ENCODE assay signal across 12 cellular contexts in the genomic region with DNA sequence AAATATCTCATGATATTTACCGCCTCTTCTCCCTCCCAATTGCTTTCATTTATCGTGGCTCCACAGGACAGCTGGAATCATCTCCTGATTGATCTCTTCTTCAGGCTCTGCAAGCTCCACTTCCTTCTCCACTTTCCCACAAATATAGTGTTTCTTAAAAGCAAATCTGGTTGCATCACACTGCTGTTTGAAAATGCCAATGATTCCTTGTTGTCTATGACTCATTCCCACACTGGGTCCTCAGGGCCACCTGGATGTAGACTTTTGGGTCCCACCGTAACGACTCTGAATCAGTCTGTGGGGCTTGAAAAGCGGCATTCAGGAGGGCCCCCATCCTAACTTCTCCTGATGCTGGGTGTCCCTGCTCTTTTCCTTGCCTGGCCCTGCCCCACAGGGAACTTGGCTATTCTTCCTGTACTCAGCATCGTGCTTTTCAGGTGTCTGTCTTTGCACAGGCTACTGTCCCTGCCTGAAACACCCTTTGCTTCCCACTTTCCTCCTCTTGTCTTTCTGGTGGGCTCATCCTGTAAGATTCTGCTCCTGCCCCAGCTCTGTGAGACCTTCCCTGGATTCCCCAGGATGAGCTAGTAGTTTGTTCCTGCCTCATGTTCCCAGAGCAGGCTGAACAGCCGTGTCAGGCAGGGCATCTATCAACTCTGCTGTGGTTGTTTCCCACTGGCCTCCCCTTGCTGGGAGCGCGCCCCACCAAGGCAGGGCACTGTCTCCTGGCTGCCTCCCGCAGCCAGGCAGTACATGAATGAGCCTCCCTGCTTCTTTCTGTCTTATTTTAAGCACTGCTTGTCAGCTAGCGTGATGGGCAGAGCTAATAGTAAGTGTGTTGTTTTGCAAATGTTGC.
DNase-seq lines count a peak whose midpoint lies in the region; ATAC-seq, FAIRE-seq and TF ChIP-seq lines count a peak whose summit lies in the region.
"Had no signal": no experiment of that assay in that cellular context is flagged by ENCODE, and none has a peak within 500 bp of the region (broad histone marks: within the 10 kb centered on the region; RNA-seq: fewer than 3 reads in every experiment).

No MANE protein-coding gene starts in this region.

- H2AFZ ChIP-seq in IMR-90 (replicated peaks; ENCODE audit: low read length, poor library complexity), result peak overlapping the region; percentile 3
- H2AFZ ChIP-seq in OCI-LY7 (ENCODE audit: low read length), result no peak overlapping the region

- 53% methylated on average over 5 of the region's 11 CpGs; no CpG with 5 or more reads in 1 of the 2 experiments for WGBS in IMR-90 (ENCODE audit: extremely low coverage in 2 of 2, insufficient read length in 1 of 2), 2 experiments

- TF ChIP-seq CTCF in IMR-90 (conservative IDR thresholded peaks at IDR 0.05; ENCODE audit: low read depth, low read length) (no peak), bronchial epithelial cell (IDR thresholded peaks at IDR 0.05; ENCODE audit: insufficient read depth, low read length, severe bottlenecking) (no peak), left lung (IDR thresholded peaks at IDR 0.05) (no peak), OCI-LY7 (conservative IDR thresholded peaks at IDR 0.05; ENCODE audit: low read length) (no peak)

- H3K79me1 ChIP-seq in IMR-90 (ENCODE audit: low read depth in 1 of 2, low read length in 2 of 2), result no peaks in the 10 kb centered on the region

- H3K14ac ChIP-seq in IMR-90 (replicated peaks; ENCODE audit: low read depth, low read length), result no peak overlapping the region

- peak overlapping the region; percentile 17; the same call in 1 of the 2 replicates for H3K18ac ChIP-seq in IMR-90 (ENCODE audit: low read depth, low read length)

- DNase-seq in AG20443 (ENCODE audit: low spot score) (peak; percentile 68), IMR-90 (peak; percentile 89), bronchial epithelial cell (ENCODE audit: low read depth) (peak; percentile 90), left lung (no peak), OCI-LY7 (ENCODE audit: low spot score) (no peak)
- no peak for DNase-seq in activated T-helper 1 cell treated with anti-CD3 and anti-CD28 coated beads, Interleukin-12 subunit alpha, Interleukin-12 subunit beta, Interleukin-2, Interleukin-4 antibody, amounts not matched to agents 30 ng/mL and 10 ng/mL and 1 ng/mL, durations not matched to agents 14 hours and 24 hours and 36 hours (ENCODE audit: low spot score)
- DNase-seq: activated T-cell treated with anti-CD3 and anti-CD28 coated beads for 4 hours; stimulated activated naive CD8-positive, alpha-beta T cell treated with anti-CD3 and anti-CD28 coated beads, Interleukin-15, amount 100 ng/mL, for 72 hours; T-helper 9 cell had no signal

- H3K9me1 ChIP-seq in IMR-90 (ENCODE audit: insufficient read depth, low read length), result peaks cover 3% of the 10 kb centered on the region; the same call in 1 of the 2 replicates

- H3K4me1 ChIP-seq in IMR-90 (ENCODE audit: control insufficient read depth, insufficient read depth, low read length) (peaks cover 9% of the 10 kb centered on the region; the same call in 1 of the 2 replicates), left lung (no peaks in the 10 kb centered on the region), OCI-LY7 (ENCODE audit: insufficient read depth, low read length, poor library complexity, severe bottlenecking) (peaks cover 15% of the 10 kb centered on the region)

- H3K4me2 ChIP-seq in IMR-90 (ENCODE audit: low read depth, low read length) (no peak overlapping the region; the same call in 1 of the 2 replicates), OCI-LY7 (ENCODE audit: low read length) (no peak overlapping the region)

- BruUV-seq in IMR-90 (replicated peaks; lab: Mats Ljungman, UMichigan), result no TSS peak
- no TSS peak for BruUV-seq in OCI-LY7 (replicated peaks; lab: Mats Ljungman, UMichigan)

- H4K8ac ChIP-seq in IMR-90 (ENCODE audit: low read depth in 2 of 2, low read length in 2 of 2), result peak overlapping the region in 1 of 2 experiments; percentile 38; a peak in 1 of 4 replicates

- H3K36me3 Mint-ChIP-seq in activated T-helper 1 cell treated with anti-CD3 and anti-CD28 coated beads, Interleukin-12 subunit alpha, Interleukin-12 subunit beta, Interleukin-2, Interleukin-4 antibody, amounts not matched to agents 30 ng/mL and 10 ng/mL and 1 ng/mL, durations not matched to agents 14 hours and 24 hours and 36 hours (ENCODE audit: low read depth), result no peaks in the 10 kb centered on the region
- H3K36me3 Mint-ChIP-seq: natural killer cell treated with Interleukin-12 subunit alpha and Interleukin-12 subunit beta and Interleukin-15 and Interleukin-18, amount 100 ng/mL, for 72 hours had no signal

- no peaks in the 10 kb centered on the region for H3K4me1 Mint-ChIP-seq in activated T-helper 1 cell treated with anti-CD3 and anti-CD28 coated beads, Interleukin-12 subunit alpha, Interleukin-12 subunit beta, Interleukin-2, Interleukin-4 antibody, amounts not matched to agents 30 ng/mL and 10 ng/mL and 1 ng/mL, durations not matched to agents 14 hours and 24 hours and 36 hours (ENCODE audit: low read depth)
- H3K4me1 Mint-ChIP-seq: stimulated activated naive CD8-positive, alpha-beta T cell treated with anti-CD3 and anti-CD28 coated beads, Interleukin-15, amount 100 ng/mL, for 72 hours had no signal

- H3K9me3 ChIP-seq in IMR-90 (ENCODE audit: control insufficient read depth, insufficient read depth, low read length) (no peaks in the 10 kb centered on the region), left lung (no peaks in the 10 kb centered on the region), OCI-LY7 (ENCODE audit: low read length) (no peaks in the 10 kb centered on the region)

- no peak for TF ChIP-seq POLR2A in IMR-90 (IDR thresholded peaks at IDR 0.05; ENCODE audit: low read depth, low read length)

- no peaks in the 10 kb centered on the region for H3K9me2 ChIP-seq in OCI-LY7 (ENCODE audit: insufficient read depth, low read length)

- CTCF ChIA-PET in IMR-90 (lab: Yijun Ruan, JAX) (no interaction called here), OCI-LY7 (lab: Charles Lee; ENCODE audit: unreplicated experiment) (no interaction called here)

- peak overlapping the region; percentile 52 for H2BK20ac ChIP-seq in IMR-90 (ENCODE audit: low read depth, low read length)

- H3K27ac ChIP-seq in IMR-90 (ENCODE audit: insufficient read depth, low read length) (no peak overlapping the region), left lung (no peak overlapping the region), OCI-LY7 (ENCODE audit: low read depth, low read length, poor library complexity, severe bottlenecking) (no peak overlapping the region)

- H3K27me3 Mint-ChIP-seq in activated T-helper 1 cell treated with anti-CD3 and anti-CD28 coated beads, Interleukin-12 subunit alpha, Interleukin-12 subunit beta, Interleukin-2, Interleukin-4 antibody, amounts not matched to agents 30 ng/mL and 10 ng/mL and 1 ng/mL, durations not matched to agents 14 hours and 24 hours and 36 hours (ENCODE audit: insufficient read depth), result peaks cover 6% of the 10 kb centered on the region

- H2BK5ac ChIP-seq in IMR-90 (ENCODE audit: low read depth, low read length, poor library complexity, severe bottlenecking), result no peak overlapping the region

- intact Hi-C loops in IMR-90 (cut with micrococcal nuclease), result no loop called here
- intact Hi-C loops in left lung (cut with DNase I), result no loop called here
- intact Hi-C loops in OCI-LY7 (cut with micrococcal nuclease; ENCODE audit: unreplicated experiment), result no loop called here
- intact Hi-C loops in activated T-helper 1 cell treated with anti-CD3 and anti-CD28 coated beads, Interleukin-12 subunit alpha, Interleukin-12 subunit beta, Interleukin-2, Interleukin-4 antibody, amounts not matched to agents 30 ng/mL and 10 ng/mL and 1 ng/mL, durations not matched to agents 14 hours and 24 hours and 36 hours (cut with micrococcal nuclease), result no loop called here

- ATAC-seq in IMR-90 (ENCODE audit: low read depth), result peak; percentile 65
- peak; percentile 31 for ATAC-seq in left lung
- ATAC-seq in GM19455 (IDR thresholded peaks at IDR 0.05; ENCODE audit: unreplicated experiment), result no peak
- ATAC-seq in GM18511 (IDR thresholded peaks at IDR 0.05; ENCODE audit: unreplicated experiment), result no peak
- ATAC-seq: stimulated activated naive CD8-positive, alpha-beta T cell treated with anti-CD3 and anti-CD28 coated beads, Interleukin-15, amount 100 ng/mL, for 72 hours had no signal

- no peaks in the 10 kb centered on the region for H3K9me3 Mint-ChIP-seq in activated T-helper 1 cell treated with anti-CD3 and anti-CD28 coated beads, Interleukin-12 subunit alpha, Interleukin-12 subunit beta, Interleukin-2, Interleukin-4 antibody, amounts not matched to agents 30 ng/mL and 10 ng/mL and 1 ng/mL, durations not matched to agents 14 hours and 24 hours and 36 hours
- H3K9me3 Mint-ChIP-seq: natural killer cell treated with Interleukin-12 subunit alpha and Interleukin-12 subunit beta and Interleukin-15 and Interleukin-18, amount 100 ng/mL, for 72 hours; stimulated activated naive CD8-positive, alpha-beta T cell treated with anti-CD3 and anti-CD28 coated beads, Interleukin-15, amount 100 ng/mL, for 72 hours had no signal

- H2AK9ac ChIP-seq in IMR-90 (replicated peaks; ENCODE audit: low read depth, low read length, poor library complexity), result no peak overlapping the region

- H3K36me3 ChIP-seq in IMR-90 (ENCODE audit: control insufficient read depth, insufficient read depth, low read length) (no peaks in the 10 kb centered on the region), bronchial epithelial cell (ENCODE audit: control insufficient read depth, insufficient read depth, low read length) (no peaks in the 10 kb centered on the region), left lung (no peaks in the 10 kb centered on the region), OCI-LY7 (ENCODE audit: insufficient read depth, low read length) (no peaks in the 10 kb centered on the region)

- no peak overlapping the region for H3K27ac Mint-ChIP-seq in activated T-helper 1 cell treated with anti-CD3 and anti-CD28 coated beads, Interleukin-12 subunit alpha, Interleukin-12 subunit beta, Interleukin-2, Interleukin-4 antibody, amounts not matched to agents 30 ng/mL and 10 ng/mL and 1 ng/mL, durations not matched to agents 14 hours and 24 hours and 36 hours
- H3K27ac Mint-ChIP-seq: natural killer cell treated with Interleukin-12 subunit alpha and Interleukin-12 subunit beta and Interleukin-15 and Interleukin-18, amount 100 ng/mL, for 72 hours had no signal

- H3K4me3 Mint-ChIP-seq in activated T-helper 1 cell treated with anti-CD3 and anti-CD28 coated beads, Interleukin-12 subunit alpha, Interleukin-12 subunit beta, Interleukin-2, Interleukin-4 antibody, amounts not matched to agents 30 ng/mL and 10 ng/mL and 1 ng/mL, durations not matched to agents 14 hours and 24 hours and 36 hours, result no peak overlapping the region
- H3K4me3 Mint-ChIP-seq: natural killer cell treated with Interleukin-12 subunit alpha and Interleukin-12 subunit beta and Interleukin-15 and Interleukin-18, amount 100 ng/mL, for 72 hours; stimulated activated naive CD8-positive, alpha-beta T cell treated with anti-CD3 and anti-CD28 coated beads, Interleukin-15, amount 100 ng/mL, for 72 hours had no signal

- no peaks in the 10 kb centered on the region for H4K20me1 ChIP-seq in IMR-90 (ENCODE audit: insufficient read depth, low read length)
- no peaks in the 10 kb centered on the region for H4K20me1 ChIP-seq in OCI-LY7 (ENCODE audit: insufficient read depth, low read length)

- H2AK5ac ChIP-seq in IMR-90 (ENCODE audit: low read depth, low read length), result peak overlapping the region; percentile 84

- peak overlapping the region; percentile 54 for H4K91ac ChIP-seq in IMR-90 (ENCODE audit: insufficient read depth, low read depth, low read length)

- H3K27me3 ChIP-seq in IMR-90 (ENCODE audit: control insufficient read depth, insufficient read depth, low read length) (no peaks in the 10 kb centered on the region; the same call in none of the 2 replicates), bronchial epithelial cell (ENCODE audit: control insufficient read depth, insufficient read depth, low read length) (no peaks in the 10 kb centered on the region), left lung (peaks cover 0 to 8% of the 10 kb centered on the region in 2 donors)

- dilution Hi-C loops in IMR-90 (cut with HindIII; ENCODE audit: low sequenced_read_pairs, unreplicated experiment), result no loop called here

- no peak overlapping the region for H4K5ac ChIP-seq in IMR-90 (ENCODE audit: low read depth, low read length)

- no peak overlapping the region for H3K56ac ChIP-seq in IMR-90 (ENCODE audit: extremely low read depth, insufficient read depth, low read length)

- POLR2A ChIA-PET in IMR-90 (lab: Charles Lee; ENCODE audit: unreplicated experiment), result no interaction called here
- POLR2A ChIA-PET in OCI-LY7 (lab: Charles Lee), result interaction anchor here (1.5 to 3.3 kb wide), 2 partner anchors 12 to 21 kb away, joined by 3 to 12 read pairs; no protein-coding TSS in a partner anchor

- no peak overlapping the region for H3K9ac ChIP-seq in IMR-90 (ENCODE audit: low read depth, low read length)

- no peaks in the 10 kb centered on the region for H3K79me2 ChIP-seq in OCI-LY7 (ENCODE audit: insufficient read depth, low read depth, low read length)

- H3K4me3 ChIP-seq in IMR-90 (ENCODE audit: insufficient read depth, low read depth, low read length) (no peak overlapping the region), bronchial epithelial cell (ENCODE audit: low read depth, low read length) (no peak overlapping the region), left lung (no peak overlapping the region), OCI-LY7 (ENCODE audit: low read depth, low read length, poor library complexity, severe bottlenecking) (no peak overlapping the region)

- no peak for TF ChIP-seq RAD21 in IMR-90 (IDR thresholded peaks at IDR 0.05; ENCODE audit: low read length)

- peak overlapping the region; percentile 58 for H3K4ac ChIP-seq in IMR-90 (ENCODE audit: low read depth, low read length)

- peak overlapping the region; percentile 80; the same call in 1 of the 2 replicates for H2BK120ac ChIP-seq in IMR-90 (ENCODE audit: low read depth, low read length)

- H3K23ac ChIP-seq in IMR-90 (ENCODE audit: low read depth, low read length), result no peak overlapping the region

- FAIRE-seq in bronchial epithelial cell (lab: Jason Lieb, UNC), result peak; percentile 96

- no peak overlapping the region; the same call in 2 of the 3 replicates for H2BK15ac ChIP-seq in IMR-90 (ENCODE audit: low read depth, low read length)

- in situ Hi-C loops in IMR-90 (cut with MboI; ENCODE audit: low sequenced_read_pairs), result no loop called here

Comparison
In these comparisons a context has a peak if more than half of its experiments do, and no peak if none do; other contexts are left out.
1. DNase-seq: peak in AG20443 (single experiment), IMR-90 (single experiment) and bronchial epithelial cell (single experiment); none in left lung (0 of 2), OCI-LY7 (single experiment) and activated T-helper 1 cell treated with anti-CD3 and anti-CD28 coated beads, Interleukin-12 subunit alpha, Interleukin-12 subunit beta, Interleukin-2, Interleukin-4 antibody, amounts not matched to agents 30 ng/mL and 10 ng/mL and 1 ng/mL, durations not matched to agents 14 hours and 24 hours and 36 hours (single experiment).
2. ATAC-seq: peak in IMR-90 (single experiment) and left lung (single experiment); none in GM19455 (single experiment) and GM18511 (single experiment).